In the genomic region with DNA sequence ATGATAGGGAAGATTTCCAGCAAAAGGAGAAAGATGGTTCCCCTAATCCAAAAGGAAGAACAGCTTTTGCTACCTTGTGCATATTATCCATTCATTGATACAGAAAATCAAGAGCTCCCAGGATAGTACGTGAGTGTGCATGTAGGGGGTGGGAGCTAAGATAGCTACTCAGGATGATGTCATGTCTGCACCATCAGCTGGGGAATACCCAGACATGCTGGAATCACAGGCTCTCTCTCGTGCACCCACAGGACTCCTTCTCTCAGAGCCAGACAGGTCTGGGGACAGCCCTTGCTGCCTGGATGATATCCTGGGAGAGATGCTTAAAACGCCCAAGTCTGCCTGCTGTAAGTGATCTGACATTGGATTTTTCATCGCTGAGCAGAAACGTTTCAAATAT, we compare ENCODE assay signal across 8 cellular contexts. TPM values are rescaled to one million over a fixed set of nuclear protein-coding genes. Genes with fewer than 3 reads are reported as not detected.
A peak's percentile ranks its signal among the peaks of the same experiment; 100 is the strongest.
DNase-seq lines count a peak whose midpoint lies in the region; ATAC-seq and TF ChIP-seq lines count a peak whose summit lies in the region.

No MANE protein-coding gene starts in this region.

- H3K4me3 Mint-ChIP-seq in chondrocyte (ENCODE audit: unreplicated experiment) (no peak overlapping the region), nephron progenitor cell (no peak overlapping the region)

- H3K36me3 Mint-ChIP-seq in chondrocyte (ENCODE audit: low read depth): peaks cover 5% of the 10 kb centered on the region
- H3K36me3 Mint-ChIP-seq in nephron progenitor cell (ENCODE audit: low read depth): peaks cover 71% of the 10 kb centered on the region

- TF ChIP-seq CTCF in chondrocyte (IDR thresholded peaks at IDR 0.05): no peak
- no peak for TF ChIP-seq CTCF in nephron progenitor cell (IDR thresholded peaks at IDR 0.05)

- H3K4me1 Mint-ChIP-seq in chondrocyte (ENCODE audit: low read depth): peaks cover 19% of the 10 kb centered on the region
- peaks cover 3% of the 10 kb centered on the region for H3K4me1 Mint-ChIP-seq in nephron progenitor cell

- peaks cover 7% of the 10 kb centered on the region for H3K9me3 Mint-ChIP-seq in chondrocyte (ENCODE audit: low read depth)
- H3K9me3 Mint-ChIP-seq in nephron progenitor cell: peaks cover 53% of the 10 kb centered on the region

- H3K27ac Mint-ChIP-seq in chondrocyte (ENCODE audit: unreplicated experiment) (peak overlapping the region; percentile 89), nephron progenitor cell (no peak overlapping the region)

- DNase-seq in DMS53 (lab: John Stamatoyannopoulos, UW) (peak; percentile 5), DMS53 treated with DMSO at 0.1 percent for 48 hours (lab: John Stamatoyannopoulos, UW; ENCODE audit: unreplicated experiment) (no peak), chondrocyte (ENCODE audit: low spot score) (no peak), NOMO-1 treated with dmso at 0.1 percent for 144 hours (lab: John Stamatoyannopoulos, UW; ENCODE audit: unreplicated experiment) (no peak), nephron progenitor cell (no peak), H4 (ENCODE audit: low spot score) (no peak)
- DNase-seq in stimulated activated CD4-positive, alpha-beta T cell treated with anti-CD3 and anti-CD28 coated beads, Interleukin-12 subunit alpha, Interleukin-12 subunit beta, amount 100 ng/mL, for 4 hours: peak; percentile 23

- peak; percentile 85 for ATAC-seq in HG03378 (IDR thresholded peaks at IDR 0.05; ENCODE audit: unreplicated experiment)

- H3K27me3 Mint-ChIP-seq in chondrocyte (ENCODE audit: low read depth) (no peaks in the 10 kb centered on the region), nephron progenitor cell (ENCODE audit: low read depth, poor library complexity) (no peaks in the 10 kb centered on the region)

RNA-seq across cellular contexts. Expression of a gene that starts 38.9 kb away (rescaled TPM):
- total RNA-seq in chondrocyte: 129 to 161 TPM (median 155 TPM) in 3 replicates
- total RNA-seq in H4 (2014; rRNA removed; shearing (Covaris generic)): 5.2 and 12.2 TPM in 2 replicates

Comparison
In these comparisons a context has a peak if more than half of its experiments do, and no peak if none do; other contexts are left out.
1. DNase-seq: peak in DMS53 (single experiment) and stimulated activated CD4-positive, alpha-beta T cell treated with anti-CD3 and anti-CD28 coated beads, Interleukin-12 subunit alpha, Interleukin-12 subunit beta, amount 100 ng/mL, for 4 hours (single experiment); none in DMS53 treated with DMSO at 0.1 percent for 48 hours (single experiment), chondrocyte (single experiment), NOMO-1 treated with dmso at 0.1 percent for 144 hours (single experiment), nephron progenitor cell (single experiment) and H4 (single experiment).